Comparison of ENCODE assay signal across 1 cellular context in genomic region chr11:72100009-72100408, GRCh38.
TF ChIP-seq lines count a peak whose summit lies in the region.

No MANE protein-coding gene starts in this region.

TF ChIP-seq in HepG2, 621 proteins besides CTCF, POLR2A, EP300 and RAD21:
- TF ChIP-seq RNF2 (conservative IDR thresholded peaks at IDR 0.05; ENCODE audit: low read depth) (no peak), ZNF121 (CRISPR knock-in tag; IDR thresholded peaks at IDR 0.05) (0 out of 2 replicates have a peak, but pooled peaks have one; percentile 42)
